Comparison of ENCODE assay signal across 3 cellular contexts in genomic region chr11:134013518-134013917, GRCh38.
"Had no signal": no experiment of that assay in that cellular context is flagged by ENCODE, and none has a peak within 500 bp of the region (broad histone marks: within the 10 kb centered on the region; RNA-seq: fewer than 3 reads in every experiment).

No MANE protein-coding gene starts in this region.

- DNase-seq: GDM1, GF-D8 had no signal

- ATAC-seq: GM12878 had no signal

- H3K4me3 ChIP-seq: GM12878 had no signal
